14 cellular contexts compared by ENCODE assay signal in the genomic region with DNA sequence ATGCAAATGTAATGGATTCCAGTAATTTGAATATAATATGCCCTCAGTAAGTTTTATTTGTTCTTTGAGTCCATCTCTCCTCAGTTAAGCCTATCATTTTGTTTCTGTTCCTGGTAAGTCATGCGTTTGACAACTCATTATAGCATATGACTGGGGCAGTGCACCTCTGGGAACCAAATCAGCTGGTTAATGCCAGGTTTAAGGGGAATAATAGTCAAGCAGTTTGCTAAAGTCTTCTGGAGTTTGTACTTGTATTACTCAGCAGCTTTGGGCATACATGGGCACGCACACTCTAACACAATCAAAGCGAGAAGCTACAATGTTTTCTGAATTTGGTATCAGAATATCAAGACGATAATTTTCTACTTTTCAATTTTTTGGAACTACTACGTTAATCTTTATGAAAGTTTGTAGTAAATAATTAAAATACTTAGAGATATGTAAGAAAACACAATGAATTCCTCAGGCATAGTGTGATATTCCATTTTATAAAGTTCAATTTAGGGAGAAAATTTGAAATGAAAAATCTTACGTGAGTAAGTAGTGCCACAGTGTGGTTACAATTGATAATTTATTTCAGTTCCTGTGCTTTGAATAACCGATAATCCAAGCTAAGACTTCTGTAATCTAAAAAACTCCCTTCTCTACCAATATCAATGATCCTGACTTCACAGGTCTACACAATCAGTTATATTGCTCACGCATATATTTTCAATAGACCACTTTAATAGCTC. TPM values are rescaled to one million over a fixed set of nuclear protein-coding genes. Genes with fewer than 3 reads are reported as not detected.
DNase-seq lines count a peak whose midpoint lies in the region; ATAC-seq and TF ChIP-seq lines count a peak whose summit lies in the region.
"Had no signal": no experiment of that assay in that cellular context is flagged by ENCODE, and none has a peak within 500 bp of the region (broad histone marks: within the 10 kb centered on the region; RNA-seq: fewer than 3 reads in every experiment).

No MANE protein-coding gene starts in this region.

- CTCF ChIA-PET in IMR-90 (lab: Yijun Ruan, JAX), result interaction anchor here (0.5 to 1.6 kb wide), 11 partner anchors 47 to 1309 kb away, joined by 3 to 15 read pairs (median 4); no protein-coding TSS in a partner anchor
- CTCF ChIA-PET in WTC11 (lab: Charles Lee), result interaction anchor here (0.6 to 1.6 kb wide), 7 partner anchors 341 to 1204 kb away, joined by 3 to 4 read pairs (median 3); no protein-coding TSS in a partner anchor

- H3K4me1 ChIP-seq in IMR-90 (ENCODE audit: control insufficient read depth, insufficient read depth, low read length), result no peaks in the 10 kb centered on the region; the same call in 1 of the 2 replicates
- peaks cover 0 to 7% of the 10 kb centered on the region in 2 donors for H3K4me1 ChIP-seq in adrenal gland (replicated peaks in 1 of 2)
- H3K4me1 ChIP-seq in liver (ENCODE audit: control insufficient read depth in 4 of 4, insufficient read depth in 4 of 4, low read length in 3 of 4), result peaks cover 0 to 8% (median 0%) of the 10 kb centered on the region in 4 donors
- H3K4me1 ChIP-seq: gastrocnemius medialis, SJCRH30 had no signal

- dilution Hi-C loops in IMR-90 (cut with HindIII; ENCODE audit: low sequenced_read_pairs, unreplicated experiment), result no loop called here

- H2BK120ac ChIP-seq in IMR-90 (ENCODE audit: low read depth, low read length), result no peak overlapping the region

- in situ Hi-C loops in IMR-90 (cut with MboI; ENCODE audit: low sequenced_read_pairs), result loop anchor here (5.0 kb wide), 1 partner anchor 866 kb away; no protein-coding TSS in a partner anchor

- ATAC-seq in IMR-90 (ENCODE audit: low read depth) (peak; percentile 73), GM21526 (IDR thresholded peaks at IDR 0.05; ENCODE audit: low FRiP score, unreplicated experiment) (no peak), WTC11 (no peak)
- ATAC-seq: gastrocnemius medialis; stimulated activated naive CD8-positive, alpha-beta T cell treated with anti-CD3 and anti-CD28 coated beads, Interleukin-15, Interleukin-2, amounts not matched to agents 100 U/mL and 50 U/mL, for 24 hours had no signal

- H3K4ac ChIP-seq in IMR-90 (ENCODE audit: low read depth, low read length), result no peak overlapping the region

- no peaks in the 10 kb centered on the region for H3K79me1 ChIP-seq in IMR-90 (ENCODE audit: low read depth in 1 of 2, low read length in 2 of 2)

- no peaks in the 10 kb centered on the region for H3K4me1 Mint-ChIP-seq in WTC11

- no peak overlapping the region for H2BK20ac ChIP-seq in IMR-90 (ENCODE audit: low read depth, low read length)

- H3K23ac ChIP-seq in IMR-90 (ENCODE audit: low read depth, low read length), result no peak overlapping the region

- H3K27me3 ChIP-seq in IMR-90 (ENCODE audit: control insufficient read depth, insufficient read depth, low read length) (no peaks in the 10 kb centered on the region), adrenal gland (no peaks in the 10 kb centered on the region), liver (ENCODE audit: control insufficient read depth in 4 of 4, insufficient read depth in 4 of 4, low read length in 3 of 4) (no peaks in the 10 kb centered on the region)
- H3K27me3 ChIP-seq: gastrocnemius medialis, SJCRH30 had no signal

- no peaks in the 10 kb centered on the region for H4K20me1 ChIP-seq in IMR-90 (ENCODE audit: insufficient read depth, low read length)

- H4K8ac ChIP-seq in IMR-90 (ENCODE audit: low read depth in 2 of 2, low read length in 2 of 2), result no peak overlapping the region

- H3K36me3 Mint-ChIP-seq in WTC11, result no peaks in the 10 kb centered on the region

- H3K27ac Mint-ChIP-seq in WTC11, result no peak overlapping the region

- TF ChIP-seq CTCF in IMR-90 (conservative IDR thresholded peaks at IDR 0.05; ENCODE audit: low read depth, low read length) (peak; percentile 58), adrenal gland (IDR thresholded peaks at IDR 0.05) (peak in 5 of 6 experiments; percentile 39 to 71 (median 54)), liver (IDR thresholded peaks at IDR 0.05; ENCODE audit: low read depth, low read length, missing input control) (no peak), WTC11 (IDR thresholded peaks at IDR 0.05) (no peak)

- H2AK9ac ChIP-seq in IMR-90 (replicated peaks; ENCODE audit: low read depth, low read length, poor library complexity), result no peak overlapping the region

- H3K36me3 ChIP-seq in IMR-90 (ENCODE audit: control insufficient read depth, insufficient read depth, low read length) (no peaks in the 10 kb centered on the region), adrenal gland (replicated peaks in 1 of 2) (no peaks in the 10 kb centered on the region), liver (ENCODE audit: control insufficient read depth in 4 of 4, insufficient read depth in 3 of 4, low read depth in 1 of 4, low read length in 3 of 4) (no peaks in the 10 kb centered on the region)
- H3K36me3 ChIP-seq: gastrocnemius medialis, SJCRH30 had no signal

- no peak overlapping the region; the same call in 2 of the 3 replicates for H2BK15ac ChIP-seq in IMR-90 (ENCODE audit: low read depth, low read length)

- no peaks in the 10 kb centered on the region for H3K27me3 Mint-ChIP-seq in WTC11 (ENCODE audit: low read depth)

- DNase-seq in AG20443 (ENCODE audit: low spot score) (peak; percentile 27), IMR-90 (peak; percentile 52), adrenal gland (no peak), WTC11 (ENCODE audit: low spot score) (no peak), activated T-cell treated with anti-CD3 and anti-CD28 coated beads for 4 hours (no peak)
- no peak for DNase-seq in activated effector memory CD4-positive, alpha-beta T cell treated with Interleukin-2 at 50 U/mL for 16 hours
- DNase-seq: activated CD4-positive, alpha-beta T cell treated with anti-CD3 and anti-CD28 coated beads, Interleukin-2, amount 50 U/mL, for 48 hours; DND-41; gastrocnemius medialis; NCI-H1048; SJCRH30; stimulated activated naive CD8-positive, alpha-beta T cell treated with anti-CD3 and anti-CD28 coated beads, Interleukin-15, Interleukin-2, amounts not matched to agents 100 U/mL and 50 U/mL, for 24 hours had no signal

- H3K14ac ChIP-seq in IMR-90 (replicated peaks; ENCODE audit: low read depth, low read length), result no peak overlapping the region

- H3K9ac ChIP-seq in IMR-90 (ENCODE audit: low read depth, low read length) (no peak overlapping the region), liver (ENCODE audit: low read depth in 1 of 2, low read length in 2 of 2) (no peak overlapping the region)

- H3K18ac ChIP-seq in IMR-90 (ENCODE audit: low read depth, low read length), result peak overlapping the region; percentile 20; the same call in 1 of the 2 replicates

- no peak overlapping the region; the same call in 1 of the 2 replicates for H4K5ac ChIP-seq in IMR-90 (ENCODE audit: low read depth, low read length)

- no peaks in the 10 kb centered on the region for H3K9me3 ChIP-seq in IMR-90 (ENCODE audit: control insufficient read depth, insufficient read depth, low read length)
- H3K9me3 ChIP-seq in adrenal gland (replicated peaks in 1 of 3), result no peaks in the 10 kb centered on the region
- H3K9me3 ChIP-seq in liver (ENCODE audit: control insufficient read depth in 4 of 4, low read length in 3 of 4), result no peaks in the 10 kb centered on the region
- H3K9me3 ChIP-seq: gastrocnemius medialis had no signal

- H2AK5ac ChIP-seq in IMR-90 (ENCODE audit: low read depth, low read length), result no peak overlapping the region

- no peak overlapping the region for H2BK5ac ChIP-seq in IMR-90 (ENCODE audit: low read depth, low read length, poor library complexity, severe bottlenecking)

- POLR2A ChIA-PET in IMR-90 (lab: Charles Lee; ENCODE audit: unreplicated experiment), result no interaction called here
- POLR2A ChIA-PET in WTC11 (lab: Charles Lee), result no interaction called here

- no peak overlapping the region for H2AFZ ChIP-seq in IMR-90 (replicated peaks; ENCODE audit: low read length, poor library complexity)

- H3K4me3 ChIP-seq in IMR-90 (ENCODE audit: insufficient read depth, low read depth, low read length) (no peak overlapping the region; the same call in 1 of the 2 replicates), adrenal gland (peak overlapping the region in 1 of 4 donors; percentile 25), liver (ENCODE audit: low read depth in 1 of 3, low read length in 3 of 3) (no peak overlapping the region)
- H3K4me3 ChIP-seq: gastrocnemius medialis, SJCRH30 had no signal

- H4K91ac ChIP-seq in IMR-90 (ENCODE audit: insufficient read depth, low read depth, low read length), result no peak overlapping the region

- no peaks in the 10 kb centered on the region for H3K9me3 Mint-ChIP-seq in WTC11

- no peaks in the 10 kb centered on the region for H3K9me1 ChIP-seq in IMR-90 (ENCODE audit: insufficient read depth, low read length)

- TF ChIP-seq RAD21 in IMR-90 (IDR thresholded peaks at IDR 0.05; ENCODE audit: low read length) (peak; percentile 66), liver (IDR thresholded peaks at IDR 0.05) (peak; percentile 55 to 66)

- TF ChIP-seq POLR2A in IMR-90 (IDR thresholded peaks at IDR 0.05; ENCODE audit: low read depth, low read length) (no peak), adrenal gland (IDR thresholded peaks at IDR 0.05) (no peak)

- BruUV-seq in IMR-90 (replicated peaks; lab: Mats Ljungman, UMichigan), result no TSS peak

- peak overlapping the region; percentile 96; the same call in 1 of the 2 replicates for H3K4me2 ChIP-seq in IMR-90 (ENCODE audit: low read depth, low read length)

- no CpG with 5 or more reads among the region's 8 CpGs for WGBS in IMR-90 (ENCODE audit: extremely low coverage in 2 of 2, insufficient read length in 1 of 2), 2 experiments
- WGBS in adrenal gland, 4 donors, result 57 to 62% (median 59%) methylated on average over 8 of the region's 8 CpGs
- 65% methylated on average over 8 of the region's 8 CpGs for WGBS in liver

- H3K4me3 Mint-ChIP-seq in WTC11, result no peak overlapping the region

- intact Hi-C loops in IMR-90 (cut with micrococcal nuclease), result loop anchor here (1.0 to 5.0 kb wide), 4 partner anchors 251 to 895 kb away; no protein-coding TSS in a partner anchor
- intact Hi-C loops in adrenal gland (cut with DNase I), result loop anchor here (5.0 to 10.0 kb wide), 4 partner anchors 728 to 1188 kb away; no protein-coding TSS in a partner anchor

- H3K27ac ChIP-seq in IMR-90 (ENCODE audit: insufficient read depth, low read length) (no peak overlapping the region), adrenal gland (peak overlapping the region in 1 of 5 donors; percentile 18), liver (ENCODE audit: low read depth in 1 of 2, low read length in 2 of 2) (no peak overlapping the region)
- H3K27ac ChIP-seq: gastrocnemius medialis, SJCRH30 had no signal

- H3K56ac ChIP-seq in IMR-90 (ENCODE audit: extremely low read depth, insufficient read depth, low read length), result no peak overlapping the region

TF ChIP-seq in WTC11, 78 proteins besides CTCF, POLR2A, EP300 and RAD21 (continues in another document):
- TF ChIP-seq SMAD4 (CRISPR knock-in tag; IDR thresholded peaks at IDR 0.05), result no peak

RNA-seq across cellular contexts. Expression of a gene that starts 43.8 kb away (rescaled TPM):
- 49.5 and 51.7 TPM in 2 replicates for total RNA-seq in IMR-90 (2012; rRNA removed)
- 33.2 and 43.6 TPM in 2 replicates for polyA plus RNA-seq in IMR-90 (2012; rRNA removed)
- polyA plus RNA-seq in IMR-90 (2012; cell fraction: cytosol; rRNA removed), result 6.7 and 14.4 TPM in 2 replicates
- 17.5 and 125 TPM in 2 replicates for polyA plus RNA-seq in IMR-90 (2012; cell fraction: nucleus; rRNA removed; ENCODE audit: low replicate concordance)
- 100 to 1,000 TPM in 7 of 8 donors, 10 to 100 TPM in 1; 78.0 to 169 (median 128) TPM for total RNA-seq in adrenal gland
- polyA plus RNA-seq in adrenal gland, result 100 to 1,000 TPM in 2 of 3 donors, 10 to 100 TPM in 1; 88.3 to 130 (median 109) TPM
- total RNA-seq in liver, result 10 to 100 TPM; 28.7 to 58.7 TPM
- 10 to 100 TPM; 20.8 to 23.4 TPM for polyA plus RNA-seq in liver
- 46.8 to 55.6 TPM (median 48.4 TPM) in 3 replicates for total RNA-seq in WTC11 (2021)

Comparison
In these comparisons a context has a peak if more than half of its experiments do, and no peak if none do; other contexts are left out.
1. DNase-seq: peak in AG20443 (single experiment) and IMR-90 (single experiment); none in adrenal gland (0 of 7), activated effector memory CD4-positive, alpha-beta T cell treated with Interleukin-2 at 50 U/mL for 16 hours (single experiment), WTC11 (single experiment) and activated T-cell treated with anti-CD3 and anti-CD28 coated beads for 4 hours (single experiment).
2. CTCF ChIP-seq: peak in IMR-90 (single experiment) and adrenal gland (5 of 6); none in liver (single experiment) and WTC11 (single experiment).